Comparison of ENCODE assay signal across 15 cellular contexts in the genomic region with DNA sequence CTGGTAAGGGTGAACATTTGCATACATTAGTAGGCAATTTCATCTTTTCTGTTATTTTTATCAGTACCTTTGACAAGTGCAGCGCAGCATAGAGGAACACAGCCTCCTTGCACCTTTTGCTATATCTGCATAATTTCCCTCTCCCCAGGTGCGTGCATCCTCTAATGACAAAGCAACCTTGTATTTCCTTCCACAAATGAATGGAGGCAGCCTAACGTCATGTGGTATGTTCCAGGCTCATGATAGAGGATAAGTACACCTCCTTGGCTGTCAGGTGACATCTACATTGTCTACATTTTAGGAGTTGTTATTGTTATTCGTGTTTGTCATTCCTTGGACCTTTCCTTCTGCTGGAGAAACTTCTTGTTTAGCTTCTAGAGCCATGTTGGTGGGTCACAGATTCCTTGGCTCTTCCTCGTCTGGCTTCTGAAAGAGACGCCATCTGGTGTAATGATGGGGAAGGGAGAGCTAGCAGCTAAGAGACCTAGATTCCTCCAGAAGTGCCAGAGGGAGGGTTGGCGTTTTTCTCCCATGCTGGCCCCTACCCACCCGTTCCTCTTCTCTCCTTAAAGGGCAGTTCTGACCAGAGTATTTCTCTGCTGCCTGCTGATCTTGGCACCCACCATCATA. TPM values are rescaled to one million over a fixed set of nuclear protein-coding genes. Genes with fewer than 3 reads are reported as not detected.
DNase-seq lines count a peak whose midpoint lies in the region; ATAC-seq, FAIRE-seq and TF ChIP-seq lines count a peak whose summit lies in the region.
"Had no signal": no experiment of that assay in that cellular context is flagged by ENCODE, and none has a peak within 500 bp of the region (broad histone marks: within the 10 kb centered on the region; RNA-seq: fewer than 3 reads in every experiment).

No MANE protein-coding gene starts in this region.

- H3K36me3 Mint-ChIP-seq in CD4-positive, alpha-beta T cell (ENCODE audit: low read depth), result peaks cover 98% of the 10 kb centered on the region
- H3K36me3 Mint-ChIP-seq in GM23338 (ENCODE audit: low read depth) (no peaks in the 10 kb centered on the region), neural crest cell (ENCODE audit: low read depth) (no peaks in the 10 kb centered on the region)

- H3K27me3 ChIP-seq in CD4-positive, alpha-beta T cell (ENCODE audit: control insufficient read depth, insufficient read depth, low read length), result no peaks in the 10 kb centered on the region
- no peaks in the 10 kb centered on the region for H3K27me3 ChIP-seq in GM23338 (ENCODE audit: insufficient read depth)
- H3K27me3 ChIP-seq in K562 (ENCODE audit: control insufficient read depth in 2 of 2, insufficient read depth in 2 of 2, low read length in 2 of 2), result no peaks in the 10 kb centered on the region

- H3K9me1 ChIP-seq in K562 (ENCODE audit: control insufficient read depth, insufficient read depth, low read length), result no peaks in the 10 kb centered on the region

- H3K4me2 ChIP-seq in GM23338, result no peak overlapping the region
- H3K4me2 ChIP-seq in K562 (ENCODE audit: insufficient read depth, low read length), result no peak overlapping the region

- H3K4me3 Mint-ChIP-seq in CD4-positive, alpha-beta T cell, result peak overlapping the region; percentile 44
- H3K4me3 Mint-ChIP-seq in GM23338 (no peak overlapping the region), neural crest cell (no peak overlapping the region)

- H3F3A ChIP-seq in GM23338 (replicated peaks; ENCODE audit: low read depth), result no peaks in the 10 kb centered on the region

- H4K20me1 ChIP-seq in GM23338 (replicated peaks; ENCODE audit: insufficient read depth), result 0 out of 2 replicates have a peak, but pooled peaks cover 6% of the 10 kb centered on the region
- H4K20me1 ChIP-seq in K562 (replicated peaks; ENCODE audit: control insufficient read depth, insufficient read depth, low read length), result no peaks in the 10 kb centered on the region

- TF ChIP-seq EP300 in K562 (IDR thresholded peaks at IDR 0.05; ENCODE audit: low read length), result no peak

- no peaks in the 10 kb centered on the region for H3K9me3 ChIP-seq in CD4-positive, alpha-beta T cell (ENCODE audit: control insufficient read depth, low read length)
- H3K9me3 ChIP-seq in K562 (replicated peaks; ENCODE audit: control insufficient read depth, insufficient read depth, low read depth, low read length), result no peaks in the 10 kb centered on the region
- H3K9me3 ChIP-seq: prostate gland had no signal

- intact Hi-C loops in CD4-positive, alpha-beta T cell (cut with DNase I, micrococcal nuclease), result no loop called here
- intact Hi-C loops in K562 (cut with micrococcal nuclease), result no loop called here

- peaks cover 97% of the 10 kb centered on the region for H3K4me1 Mint-ChIP-seq in CD4-positive, alpha-beta T cell (ENCODE audit: low read depth)
- H3K4me1 Mint-ChIP-seq in GM23338 (peaks cover 11% of the 10 kb centered on the region; the same call in 2 of the 3 replicates), neural crest cell (no peaks in the 10 kb centered on the region)

- H3K27me3 Mint-ChIP-seq in CD4-positive, alpha-beta T cell, result no peaks in the 10 kb centered on the region
- H3K27me3 Mint-ChIP-seq in GM23338 (ENCODE audit: insufficient read depth, low read depth, poor library complexity) (peaks cover 6% of the 10 kb centered on the region), neural crest cell (ENCODE audit: low read depth) (no peaks in the 10 kb centered on the region)

- FAIRE-seq in K562 (lab: Jason Lieb, UNC), result peak; percentile 46
- FAIRE-seq in H54 (lab: Jason Lieb, UNC), result no peak
- FAIRE-seq: D721Med had no signal

- TF ChIP-seq POLR2A in K562 (conservative IDR thresholded peaks at IDR 0.05), result no peak
- TF ChIP-seq POLR2A in H54 (IDR thresholded peaks at IDR 0.05; ENCODE audit: low read depth, low read length), result no peak

- in situ Hi-C loops in K562 (cut with MboI), result no loop called here

- POLR2A ChIA-PET in CD4-positive, alpha-beta T cell (lab: Charles Lee), result interaction anchor here (0.7 to 49.3 kb wide), 4 partner anchors 11 to 115 kb away, joined by 3 to 1638 read pairs (median 103); partner anchors contain the start of gene EVL
- POLR2A ChIA-PET in K562 (lab: Yijun Ruan, JAX), result no interaction called here

- TF ChIP-seq RAD21 in K562 (CRISPR knock-in tag; conservative IDR thresholded peaks at IDR 0.05 in 1 of 2, IDR thresholded peaks at IDR 0.05 in 1 of 2), result 0 out of 4 replicates have a peak, but pooled peaks of 1 of the 2 experiments have one; percentile 5

- H3K36me3 ChIP-seq in GM23338 (ENCODE audit: insufficient read depth) (no peaks in the 10 kb centered on the region), K562 (ENCODE audit: control insufficient read depth, insufficient read depth, low read length) (peaks cover 15% of the 10 kb centered on the region; the same call in 1 of the 3 replicates)
- H3K36me3 ChIP-seq: prostate gland had no signal

- no peak for TF ChIP-seq CTCF in CD4-positive, alpha-beta T cell (IDR thresholded peaks at IDR 0.05)
- peak; percentile 10 to 40; a peak in 2 of 4 replicates for TF ChIP-seq CTCF in GM23338 (conservative IDR thresholded peaks at IDR 0.05; ENCODE audit: low read depth in 2 of 2)
- no peak for TF ChIP-seq CTCF in K562 (IDR thresholded peaks at IDR 0.05 in 2 of 3, conservative IDR thresholded peaks at IDR 0.05 in 1 of 3; ENCODE audit: insufficient read depth in 2 of 3, low read depth in 1 of 3, low read length in 3 of 3)
- no peak for TF ChIP-seq CTCF in neural crest cell (conservative IDR thresholded peaks at IDR 0.05)

- no peaks in the 10 kb centered on the region for H3K9me2 ChIP-seq in GM23338 (ENCODE audit: insufficient read depth)

- BruUV-seq in K562 (replicated peaks; lab: Mats Ljungman, UMichigan), result no TSS peak

- H3K79me2 ChIP-seq in GM23338 (replicated peaks; ENCODE audit: insufficient read depth) (no peaks in the 10 kb centered on the region), K562 (ENCODE audit: control insufficient read depth, insufficient read depth, low read length) (no peaks in the 10 kb centered on the region)

- H3K27ac Mint-ChIP-seq in CD4-positive, alpha-beta T cell, result peak overlapping the region; percentile 98
- H3K27ac Mint-ChIP-seq in GM23338 (peak overlapping the region; percentile 39), neural crest cell (ENCODE audit: unreplicated experiment) (peak overlapping the region; percentile 70)

- H3K4me1 ChIP-seq in GM23338 (ENCODE audit: insufficient read depth) (no peaks in the 10 kb centered on the region), K562 (replicated peaks in 1 of 2; ENCODE audit: control insufficient read depth in 2 of 2, insufficient read depth in 2 of 2, low read length in 2 of 2) (peaks cover 5% of the 10 kb centered on the region in 2 experiments; a peak in 3 of 5 replicates)

- peak overlapping the region; percentile 85 for H3K27ac ChIP-seq in CD4-positive, alpha-beta T cell (ENCODE audit: low read depth, low read length)
- H3K27ac ChIP-seq in GM23338 (ENCODE audit: low read depth) (no peak overlapping the region), K562 (ENCODE audit: extremely low read depth, low read depth, low read length) (no peak overlapping the region)
- H3K27ac ChIP-seq: WERI-Rb-1 had no signal

- H3K9ac ChIP-seq in K562 (ENCODE audit: insufficient read depth in 1 of 2, low read depth in 2 of 2, low read length in 2 of 2), result no peak overlapping the region

- no peaks in the 10 kb centered on the region for H3K9me3 Mint-ChIP-seq in CD4-positive, alpha-beta T cell
- H3K9me3 Mint-ChIP-seq in GM23338, result no peaks in the 10 kb centered on the region
- H3K9me3 Mint-ChIP-seq in neural crest cell, result no peaks in the 10 kb centered on the region

- peak in 1 of 10 experiments; percentile 21 for DNase-seq in CD4-positive, alpha-beta T cell
- DNase-seq in GM23338 (ENCODE audit: low spot score) (peak; percentile 33), K562 (ENCODE audit: extremely low read depth in 1 of 4, low spot score in 3 of 4) (no peak), neural crest cell (ENCODE audit: low read depth, low spot score) (no peak), H54 (ENCODE audit: insufficient read length, low spot score) (no peak), CD1c-positive myeloid dendritic cell (ENCODE audit: extremely low spot score) (no peak)
- no peak for DNase-seq in effector CD4-positive, alpha-beta T cell
- DNase-seq: HCEC 1CT, IMR-90, NCI-H1436 treated with DMSO at 0.1 percent for 48 hours, NCI-H524 treated with DMSO at 0.1 percent for 48 hours, RPMI8226, WERI-Rb-1 had no signal

- ATAC-seq in CD4-positive, alpha-beta T cell (ENCODE audit: poor library complexity), result peak; percentile 20
- ATAC-seq in GM23338 (peak; percentile 49), K562 (no peak)

- WGBS in K562 (ENCODE audit: insufficient coverage, low coverage, missing lambda C conversion rate), result 66% methylated on average over 6 of the region's 8 CpGs

- no peak overlapping the region for H3K4me3 ChIP-seq in GM23338
- H3K4me3 ChIP-seq in K562, result no peak overlapping the region
- H3K4me3 ChIP-seq: prostate gland had no signal

- H2AFZ ChIP-seq in GM23338 (no peak overlapping the region), K562 (ENCODE audit: low read depth, low read length) (no peak overlapping the region)

- CTCF ChIA-PET in CD4-positive, alpha-beta T cell (lab: Charles Lee), result interaction anchor here (34.3 kb wide), 1 partner anchor 26 kb away, joined by 1090 read pairs; the partner anchor contains the start of gene EVL
- CTCF ChIA-PET in K562 (lab: Yijun Ruan, JAX; ENCODE audit: low intra/inter-chr PET ratio), result no interaction called here

RNA-seq across cellular contexts. Expression of gene EVL, which starts 37.0 kb away (rescaled TPM):
- total RNA-seq in CD4-positive, alpha-beta T cell, result 100 to 1,000 TPM; 660 to 678 TPM
- total RNA-seq in GM23338 (2014; rRNA removed; shearing (Covaris generic)), result 43.9 and 50.5 TPM in 2 replicates
- polyA plus RNA-seq in GM23338 (2016; fragmentation: Nextera tagmentation; extraction: Ambion mirVana) (28.2 and 36.7 TPM in 2 replicates), K562 (2011; rRNA removed) (29.4 and 30.4 TPM in 2 replicates), K562 (2014; fragmentation: Illumina TruSeq; extraction: Trizol) (35.0 and 36.1 TPM in 2 replicates), K562 (2014; fragmentation: Nextera tagmentation; extraction: Ambion mirVana) (1 to 10 TPM; 2.9 to 4.0 TPM), K562 (2014; rRNA removed) (28.9 and 30.8 TPM in 2 replicates)
- total RNA-seq in K562 (2011; cell fraction: chromatin; rRNA removed; ENCODE audit: low replicate concordance), result 128 and 200 TPM in 2 replicates
- total RNA-seq in K562 (2011; cell fraction: nucleolus; rRNA removed), result 79.5 and 87.4 TPM in 2 replicates
- total RNA-seq in K562 (2011; cell fraction: nucleoplasm; rRNA removed), result 91.0 and 118 TPM in 2 replicates
- total RNA-seq in K562 (2014; rRNA removed) (23.9 and 26.3 TPM in 2 replicates), K562 (2014; rRNA removed; fragmentation: Illumina TruSeq; extraction: Trizol) (15.6 and 17.6 TPM in 2 replicates), K562 (2015; rRNA removed; fragmentation: Illumina TruSeq; extraction: Trizol) (18.2 and 18.6 TPM in 2 replicates), K562 (2021) (39.3 and 43.4 TPM in 2 replicates), neural crest cell (197 and 218 TPM in 2 replicates)
- polyA plus RNA-seq in K562 (2011; cell fraction: cytosol; rRNA removed), result 24.7 and 27.8 TPM in 2 replicates
- polyA plus RNA-seq in K562 (2011; cell fraction: nucleus; rRNA removed), result 87.8 and 114 TPM in 2 replicates
- 33.0 and 36.9 TPM in 2 replicates for polyA plus RNA-seq in K562 (2012)
- polyA minus RNA-seq in K562 (2011; rRNA and poly(A)+ RNA removed), result 23.0 and 23.4 TPM in 2 replicates
- 16.3 and 18.9 TPM in 2 replicates for polyA minus RNA-seq in K562 (2011; cell fraction: cytosol; rRNA and poly(A)+ RNA removed)
- 28.1 and 31.0 TPM in 2 replicates for polyA minus RNA-seq in K562 (2011; cell fraction: nucleus; rRNA and poly(A)+ RNA removed)

RNA-seq across cellular contexts. Expression of gene DEGS2, which starts 57.2 kb away (rescaled TPM):
- total RNA-seq in CD4-positive, alpha-beta T cell, result under 1 TPM in 1 of 2 experiments, not detected in 1; 0.11 TPM
- 0.35 and 0.63 TPM in 2 replicates for total RNA-seq in GM23338 (2014; rRNA removed; shearing (Covaris generic))
- polyA plus RNA-seq in GM23338 (2016; fragmentation: Nextera tagmentation; extraction: Ambion mirVana) (1.0 and 2.2 TPM in 2 replicates), K562 (2011; rRNA removed) (0.46 and 1.1 TPM in 2 replicates), K562 (2014; fragmentation: Illumina TruSeq; extraction: Trizol) (0.22 and 0.76 TPM in 2 replicates), K562 (2014; fragmentation: Nextera tagmentation; extraction: Ambion mirVana) (under 1 TPM; 0.57 to 0.70 TPM), K562 (2014; rRNA removed) (0.42 and 2.7 TPM in 2 replicates)
- total RNA-seq in K562 (2011; cell fraction: chromatin; rRNA removed; ENCODE audit: low replicate concordance), result 2.6 and 7.4 TPM in 2 replicates
- total RNA-seq in K562 (2011; cell fraction: nucleolus; rRNA removed), result 4.3 and 4.8 TPM in 2 replicates
- 2.5 and 2.8 TPM in 2 replicates for total RNA-seq in K562 (2011; cell fraction: nucleoplasm; rRNA removed)
- total RNA-seq in K562 (2014; rRNA removed) (2.7 and 2.9 TPM in 2 replicates), K562 (2014; rRNA removed; fragmentation: Illumina TruSeq; extraction: Trizol) (0.19 and 0.44 TPM in 2 replicates), K562 (2015; rRNA removed; fragmentation: Illumina TruSeq; extraction: Trizol) (0.34 and 0.36 TPM in 2 replicates), K562 (2021) (2.7 TPM in 2 replicates), neural crest cell (0.11 TPM in 1 of 2 replicates, not detected in the other)
- polyA plus RNA-seq in K562 (2011; cell fraction: cytosol; rRNA removed), result 0.41 and 3.5 TPM in 2 replicates
- polyA plus RNA-seq in K562 (2011; cell fraction: nucleus; rRNA removed), result 1.4 and 6.6 TPM in 2 replicates
- 1.4 and 4.2 TPM in 2 replicates for polyA plus RNA-seq in K562 (2012)
- polyA minus RNA-seq in K562 (2011; rRNA and poly(A)+ RNA removed), result 0.09 and 0.32 TPM in 2 replicates
- polyA minus RNA-seq in K562 (2011; cell fraction: cytosol; rRNA and poly(A)+ RNA removed), result 1.2 and 2.5 TPM in 2 replicates
- polyA minus RNA-seq in K562 (2011; cell fraction: nucleus; rRNA and poly(A)+ RNA removed), result 0.78 and 1.5 TPM in 2 replicates
- total RNA-seq: IMR-90 had no signal
- polyA plus RNA-seq: IMR-90 had no signal

Comparison
In these comparisons a context has a peak if more than half of its experiments do, and no peak if none do; other contexts are left out.
1. H3K27ac Mint-ChIP-seq: peak in every context shown above with its lines; median percentile 98 in CD4-positive, alpha-beta T cell; 70 in neural crest cell; 39 in GM23338.
2. CTCF ChIP-seq: peak in GM23338 (2 of 2); none in CD4-positive, alpha-beta T cell (single experiment), K562 (0 of 3) and neural crest cell (single experiment).